10 cellular contexts compared by ENCODE assay signal in genomic region chr16:88978608-88979346, GRCh38. TPM values are rescaled to one million over a fixed set of nuclear protein-coding genes. Genes with fewer than 3 reads are reported as not detected.
A peak's percentile ranks its signal among the peaks of the same experiment; 100 is the strongest.
DNase-seq lines count a peak whose midpoint lies in the region; ATAC-seq and TF ChIP-seq lines count a peak whose summit lies in the region.
"Had no signal": no experiment of that assay in that cellular context is flagged by ENCODE, and none has a peak within 500 bp of the region (broad histone marks: within the 10 kb centered on the region; RNA-seq: fewer than 3 reads in every experiment).

No MANE protein-coding gene starts in this region.

- intact Hi-C loops in dendritic cell treated with granulocyte-macrophage colony-stimulating factor and Interleukin-4, amounts not matched to agents 40 ng/mL and 50 ng/mL, for 4 days (cut with micrococcal nuclease): loop anchor here (10.0 kb wide), 1 partner anchor 136 kb away; no protein-coding TSS in a partner anchor
- intact Hi-C loops in mammary epithelial cell (cut with micrococcal nuclease) (no loop called here), posterior vena cava (cut with DNase I) (no loop called here)

- in situ Hi-C loops in mammary epithelial cell (cut with MboI; ENCODE audit: low sequenced_read_pairs in 2 of 2): no loop called here
- in situ Hi-C loops in G401 (cut with HindIII; ENCODE audit: low sequenced_read_pairs): no loop called here

- H3K79me2 ChIP-seq in mammary epithelial cell (ENCODE audit: insufficient read depth, low read length): no peaks in the 10 kb centered on the region

- H4K20me1 ChIP-seq in mammary epithelial cell (ENCODE audit: insufficient read depth, low read length): no peaks in the 10 kb centered on the region

- no peak overlapping the region for H3K27ac ChIP-seq in mammary epithelial cell (ENCODE audit: insufficient read depth, low read depth, low read length)

- 65% methylated on average over 8 of the region's 21 CpGs for WGBS in mammary epithelial cell (ENCODE audit: low coverage, missing lambda C conversion rate)

- H3K4me1 ChIP-seq in mammary epithelial cell (ENCODE audit: insufficient read depth, low read length): no peaks in the 10 kb centered on the region

- peaks cover 9% of the 10 kb centered on the region for H3K9me3 Mint-ChIP-seq in dendritic cell treated with granulocyte-macrophage colony-stimulating factor and Interleukin-4, amounts not matched to agents 40 ng/mL and 50 ng/mL, for 4 days

- H3K4me2 ChIP-seq in mammary epithelial cell (ENCODE audit: insufficient read depth, low read depth, low read length): no peak overlapping the region

- H3K27me3 ChIP-seq in mammary epithelial cell (ENCODE audit: insufficient read depth, low read length): peaks cover 5% of the 10 kb centered on the region

- peak overlapping the region; percentile 93 for H3K27ac Mint-ChIP-seq in dendritic cell treated with granulocyte-macrophage colony-stimulating factor and Interleukin-4, amounts not matched to agents 40 ng/mL and 50 ng/mL, for 4 days

- TF ChIP-seq CTCF in GM10266 (IDR thresholded peaks at IDR 0.05; ENCODE audit: control insufficient read depth, insufficient read depth, low read depth, missing control alignments): peak; percentile 10
- TF ChIP-seq CTCF in mammary epithelial cell (conservative IDR thresholded peaks at IDR 0.05 in 1 of 2, IDR thresholded peaks at IDR 0.05 in 1 of 2; ENCODE audit: extremely low read depth in 1 of 2, insufficient read depth in 1 of 2, low read depth in 1 of 2, low read length in 2 of 2): no peak

- CTCF ChIA-PET in mammary epithelial cell (lab: Charles Lee; ENCODE audit: low non-redundant PET): no interaction called here

- no peaks in the 10 kb centered on the region for H3K36me3 ChIP-seq in mammary epithelial cell (ENCODE audit: insufficient read depth, low read length)
- H3K36me3 ChIP-seq: heart right ventricle had no signal

- H3K9me3 ChIP-seq in mammary epithelial cell (replicated peaks; ENCODE audit: insufficient read depth, low read length): no peaks in the 10 kb centered on the region
- H3K9me3 ChIP-seq: heart right ventricle had no signal

- DNase-seq in GM10266 (ENCODE audit: extremely low spot score) (peak; percentile 84), KG1 (lab: John Stamatoyannopoulos, UW) (peak; percentile 87), NCI-H2107 treated with DMSO at 0.1 percent for 48 hours (lab: John Stamatoyannopoulos, UW; ENCODE audit: unreplicated experiment) (no peak), mammary epithelial cell (no peak), G401 (ENCODE audit: low spot score) (no peak), posterior vena cava (ENCODE audit: low spot score) (no peak)
- DNase-seq: activated CD4-positive, alpha-beta T cell treated with anti-CD3 and anti-CD28 coated beads for 48 hours; heart right ventricle had no signal

- ATAC-seq in GM21381 (IDR thresholded peaks at IDR 0.05; ENCODE audit: unreplicated experiment): peak; percentile 33
- ATAC-seq: heart right ventricle had no signal

- H3K4me3 Mint-ChIP-seq in dendritic cell treated with granulocyte-macrophage colony-stimulating factor and Interleukin-4, amounts not matched to agents 40 ng/mL and 50 ng/mL, for 4 days: no peak overlapping the region

- H2AFZ ChIP-seq in mammary epithelial cell (ENCODE audit: low read depth, low read length): no peak overlapping the region

- H3K9ac ChIP-seq in mammary epithelial cell (ENCODE audit: insufficient read depth, low read length): no peak overlapping the region

- no TSS peak for BruUV-seq in mammary epithelial cell (replicated peaks; lab: Mats Ljungman, UMichigan)

- no peak overlapping the region for H3K4me3 ChIP-seq in mammary epithelial cell (replicated peaks in 1 of 3; ENCODE audit: insufficient read depth in 1 of 3, low read depth in 2 of 3, low read length in 3 of 3)
- H3K4me3 ChIP-seq: heart right ventricle had no signal

- dilution Hi-C loops in mammary epithelial cell (cut with HindIII; ENCODE audit: low sequenced_read_pairs): no loop called here

- peaks cover 70% of the 10 kb centered on the region for H3K27me3 Mint-ChIP-seq in dendritic cell treated with granulocyte-macrophage colony-stimulating factor and Interleukin-4, amounts not matched to agents 40 ng/mL and 50 ng/mL, for 4 days

- peaks cover 22% of the 10 kb centered on the region for H3K36me3 Mint-ChIP-seq in dendritic cell treated with granulocyte-macrophage colony-stimulating factor and Interleukin-4, amounts not matched to agents 40 ng/mL and 50 ng/mL, for 4 days (ENCODE audit: low read depth)

- H3K4me1 Mint-ChIP-seq in dendritic cell treated with granulocyte-macrophage colony-stimulating factor and Interleukin-4, amounts not matched to agents 40 ng/mL and 50 ng/mL, for 4 days (ENCODE audit: low read depth): peaks cover 58% of the 10 kb centered on the region

RNA-seq across cellular contexts. Expression of gene CBFA2T3, which starts 1.8 kb away (rescaled TPM):
- total RNA-seq in mammary epithelial cell: under 1 TPM in 1 of 2 donors, not detected in 1; 0.83 TPM
- 0.09 TPM for polyA plus RNA-seq in mammary epithelial cell
- polyA minus RNA-seq in mammary epithelial cell: not detected
- 0.12 and 0.64 TPM in 2 replicates for total RNA-seq in G401 (2014; rRNA removed; shearing (Covaris generic))
- 1 to 10 TPM; 4.7 to 5.1 TPM for total RNA-seq in posterior vena cava

Comparison
In these comparisons a context has a peak if more than half of its experiments do, and no peak if none do; other contexts are left out.
1. DNase-seq: peak in GM10266 (single experiment) and KG1 (single experiment); none in NCI-H2107 treated with DMSO at 0.1 percent for 48 hours (single experiment), mammary epithelial cell (single experiment), G401 (single experiment) and posterior vena cava (single experiment).